In the genomic region with DNA sequence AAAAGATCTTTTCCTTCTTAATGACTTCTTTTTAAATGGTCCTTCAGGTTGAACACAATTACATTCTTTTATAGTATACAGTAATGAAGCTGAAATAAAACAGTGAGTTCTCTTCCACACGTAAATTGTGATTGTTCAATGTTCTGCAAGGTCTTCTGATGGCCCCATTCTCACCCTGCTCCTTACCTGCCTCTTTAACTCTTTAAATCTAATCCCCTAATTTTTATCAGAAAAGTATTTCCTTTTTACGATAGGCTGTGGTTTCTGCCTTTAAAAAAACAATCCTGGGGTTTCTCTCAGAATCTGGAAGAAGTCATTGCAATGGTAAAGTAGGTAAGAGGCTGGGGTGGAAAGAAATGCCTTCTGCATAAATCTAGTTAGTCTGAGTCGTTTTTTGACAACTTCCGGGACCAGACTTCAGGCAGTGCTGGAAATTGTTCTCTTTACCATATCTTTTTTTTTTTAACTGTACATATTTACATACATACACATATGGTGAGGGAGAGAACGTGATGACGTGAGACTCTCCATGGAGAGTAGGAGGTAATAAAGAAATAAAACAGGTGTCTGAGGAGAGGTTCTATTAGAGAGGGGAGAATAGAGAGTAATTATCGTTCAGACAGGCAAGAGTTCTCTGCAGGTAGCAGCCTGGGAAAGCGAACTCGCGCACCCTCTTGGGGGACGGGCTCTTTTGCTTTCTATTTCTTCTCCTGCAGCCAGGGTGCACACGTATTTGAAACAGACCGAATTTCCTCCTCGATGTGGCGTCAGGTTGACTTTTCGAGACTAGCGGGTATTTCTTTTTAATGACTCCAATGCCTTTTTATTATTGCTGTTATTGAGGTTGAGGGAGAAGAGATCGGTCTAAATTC, we compare ENCODE assay signal across 8 cellular contexts. TPM values are rescaled to one million over a fixed set of nuclear protein-coding genes. Genes with fewer than 3 reads are reported as not detected.
DNase-seq lines count a peak whose midpoint lies in the region; ATAC-seq, FAIRE-seq and TF ChIP-seq lines count a peak whose summit lies in the region.

A gene (plus strand): TSS at position 730 of the 872 bp plus-strand sequence. CDS start 467 bp downstream, outside the sequence.

- no peaks in the 10 kb centered on the region for H3K36me3 ChIP-seq in body of pancreas (replicated peaks in 1 of 2; ENCODE audit: insufficient read depth in 1 of 2, low read depth in 2 of 2)
- no peaks in the 10 kb centered on the region for H3K36me3 ChIP-seq in kidney (ENCODE audit: control insufficient read depth in 1 of 2, insufficient read depth in 2 of 2, low read length in 2 of 2)

- 0 to 1% methylated on average over 18 of the region's 18 CpGs for WGBS in body of pancreas, 2 donors

- H3K4me3 ChIP-seq in body of pancreas, result peak within 1 kb of the TSS; percentile 68 to 79
- H3K4me3 ChIP-seq in kidney (ENCODE audit: low read length in 2 of 2), result peak within 1 kb of the TSS; percentile 60 to 80

- intact Hi-C loops in T-helper 2 cell treated with Interferon-gamma antibody and Interleukin-4, amounts not matched to agents 100 ng/mL and 5 ng/mL, for 36 hours (cut with micrococcal nuclease), result loop anchor here (1.0 to 10.0 kb wide), 6 partner anchors 17 to 970 kb away; a partner anchor contains a TSS
- intact Hi-C loops in body of pancreas (cut with DNase I), result no loop called here
- intact Hi-C loops in kidney (cut with DNase I), result no loop called here

- peak in 4 of 7 experiments; percentile 31 to 53 (median 38) for TF ChIP-seq CTCF in body of pancreas (IDR thresholded peaks at IDR 0.05)
- peak; percentile 19 for TF ChIP-seq CTCF in kidney (IDR thresholded peaks at IDR 0.05; ENCODE audit: borderline replicate concordance, extremely low read depth, insufficient read depth)

- H3K27ac ChIP-seq in body of pancreas (peak within 1 kb of the TSS; percentile 40 to 82 (median 72)), kidney (ENCODE audit: low read depth in 2 of 2, low read length in 2 of 2) (no peak within 1 kb of the TSS)

- ATAC-seq in GM21528 (IDR thresholded peaks at IDR 0.05; ENCODE audit: low FRiP score, unreplicated experiment), result peak; percentile 69
- peak; percentile 80 for ATAC-seq in body of pancreas

- TF ChIP-seq POLR2A in body of pancreas (IDR thresholded peaks at IDR 0.05), result peak in 2 of 3 donors; percentile 52 to 53

- no peaks in the 10 kb centered on the region for H3K27me3 ChIP-seq in body of pancreas

- H3K4me1 ChIP-seq in body of pancreas (peaks cover 19% of the 10 kb centered on the region), kidney (ENCODE audit: control insufficient read depth in 1 of 2, insufficient read depth in 1 of 2, low read depth in 1 of 2, low read length in 2 of 2) (no peaks in the 10 kb centered on the region)

- FAIRE-seq in kidney (lab: Jason Lieb, UNC), result no peak

- DNase-seq in EH (ENCODE audit: low read depth) (peak; percentile 9), KBM-7 (peak; percentile 58), body of pancreas (peak; percentile 55 to 71 (median 62)), kidney (no peak), hepatic stellate cell (ENCODE audit: low spot score) (no peak)
- peak; percentile 63 to 66 for DNase-seq in stimulated activated CD4-positive, alpha-beta T cell treated with anti-CD3 and anti-CD28 coated beads, Interleukin-2, amount 100 ng/mL, for 24 hours

- H3K9me3 ChIP-seq in body of pancreas, result no peaks in the 10 kb centered on the region
- H3K9me3 ChIP-seq in kidney (ENCODE audit: control insufficient read depth in 1 of 2, low read length in 2 of 2), result no peaks in the 10 kb centered on the region

- peak within 1 kb of the TSS in 1 of 2 donors; percentile 76 for H3K9ac ChIP-seq in kidney (ENCODE audit: low read length in 2 of 2)

- in situ Hi-C loops in KBM-7 (cut with MboI; ENCODE audit: low pct_unique_long_range_greater_than_20kb, low sequenced_read_pairs), result no loop called here

RNA-seq across cellular contexts. Expression of the gene that starts here (rescaled TPM):
- total RNA-seq in T-helper 2 cell treated with Interferon-gamma antibody and Interleukin-4, amounts not matched to agents 100 ng/mL and 5 ng/mL, for 36 hours, result 15.5 and 17.6 TPM in 2 replicates
- total RNA-seq in body of pancreas, result 1 to 10 TPM; 1.6 to 8.8 TPM
- 4.9 TPM for total RNA-seq in kidney
- polyA plus RNA-seq in kidney (ENCODE audit: insufficient read depth, low read depth, low replicate concordance), result 0.92 TPM

Comparison
In these comparisons a context has a peak if more than half of its experiments do, and no peak if none do; other contexts are left out.
1. DNase-seq: peak in EH (single experiment), KBM-7 (single experiment), body of pancreas (4 of 4) and stimulated activated CD4-positive, alpha-beta T cell treated with anti-CD3 and anti-CD28 coated beads, Interleukin-2, amount 100 ng/mL, for 24 hours (2 of 2); none in kidney (single experiment) and hepatic stellate cell (single experiment).
2. H3K27ac ChIP-seq: peak in body of pancreas (4 of 4); none in kidney (0 of 2).